ENCODE assay signal across 15 cellular contexts in the genomic region with DNA sequence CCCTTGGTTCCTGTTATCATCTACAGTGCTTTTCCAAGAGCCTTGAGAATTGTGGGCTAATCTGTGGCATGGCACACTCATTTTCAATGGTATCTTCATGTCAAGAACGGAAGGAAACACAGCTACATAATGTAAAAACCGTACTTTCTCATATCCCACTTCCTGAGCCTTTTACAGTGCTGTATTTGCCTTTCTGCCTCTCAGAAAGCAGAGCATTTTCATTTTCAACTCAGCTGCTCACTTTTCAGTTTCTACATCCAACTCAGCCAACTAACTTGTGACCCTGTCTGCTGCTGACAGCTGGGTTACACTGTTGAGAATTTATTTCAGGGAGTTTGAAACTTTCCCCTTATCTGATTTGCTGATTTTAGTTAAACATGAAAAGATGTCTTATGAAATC.
A peak's percentile ranks its signal among the peaks of the same experiment; 100 is the strongest.
DNase-seq lines count a peak whose midpoint lies in the region; ATAC-seq and TF ChIP-seq lines count a peak whose summit lies in the region.
"Had no signal": no experiment of that assay in that cellular context is flagged by ENCODE, and none has a peak within 500 bp of the region (broad histone marks: within the 10 kb centered on the region; RNA-seq: fewer than 3 reads in every experiment).

No MANE protein-coding gene starts in this region.

- no peak overlapping the region for H3K4me2 ChIP-seq in PC-9

- H3K4me3 ChIP-seq in PC-9 = no peak overlapping the region

- H4K20me1 ChIP-seq in PC-9 (ENCODE audit: insufficient read depth) = no peaks in the 10 kb centered on the region

- CTCF ChIA-PET in activated CD4-positive, alpha-beta memory T cell treated with anti-CD3 and anti-CD28 coated beads, Interleukin-2, amount 10 ng/mL, durations not matched to agents 7 days and 5 days (lab: Charles Lee) = no interaction called here
- CTCF ChIA-PET in PC-9 (lab: Charles Lee) = interaction anchor here (0.7 kb wide), 1 partner anchor 1866 kb away, joined by 3 read pairs; no protein-coding TSS in a partner anchor

- H3K4me1 ChIP-seq in PC-9 (replicated peaks; ENCODE audit: insufficient read depth) = no peaks in the 10 kb centered on the region

- no peak overlapping the region for H3K27ac ChIP-seq in PC-9

- no peaks in the 10 kb centered on the region for H3F3A ChIP-seq in PC-9 (ENCODE audit: insufficient read depth, low read depth)

- no peak overlapping the region for H2AFZ ChIP-seq in PC-9

- no TSS peak for BruUV-seq in PC-9 (replicated peaks; lab: Mats Ljungman, UMichigan)

- POLR2A ChIA-PET in activated CD4-positive, alpha-beta memory T cell treated with anti-CD3 and anti-CD28 coated beads, Interleukin-2, amount 10 ng/mL, durations not matched to agents 7 days and 5 days (lab: Charles Lee) = no interaction called here
- POLR2A ChIA-PET in PC-9 (lab: Charles Lee; ENCODE audit: unreplicated experiment) = interaction anchor here (0.7 kb wide), 1 partner anchor 735 kb away, joined by 3 read pairs; no protein-coding TSS in a partner anchor

- H3K36me3 Mint-ChIP-seq in activated CD4-positive, alpha-beta memory T cell treated with anti-CD3 and anti-CD28 coated beads, Interleukin-2, amount 10 ng/mL, durations not matched to agents 7 days and 5 days (ENCODE audit: low read depth) = no peaks in the 10 kb centered on the region
- H3K36me3 Mint-ChIP-seq: stimulated activated memory B cell treated with anti-CD40 and anti-IgM and Interleukin-4, amounts not matched to agents 10 μg/mL and 1 μg/mL and 100 μg/mL, for 72 hours had no signal

- intact Hi-C loops in PC-9 (cut with micrococcal nuclease; ENCODE audit: unreplicated experiment) = no loop called here

- no peak overlapping the region for H3K4me3 Mint-ChIP-seq in activated CD4-positive, alpha-beta memory T cell treated with anti-CD3 and anti-CD28 coated beads, Interleukin-2, amount 10 ng/mL, durations not matched to agents 7 days and 5 days
- H3K4me3 Mint-ChIP-seq: activated T-cell treated with anti-CD3 and anti-CD28 coated beads, Interleukin-2, amount 50 U/mL, for 24 hours; stimulated activated memory B cell treated with anti-CD40 and anti-IgM and Interleukin-4, amounts not matched to agents 10 μg/mL and 1 μg/mL and 100 μg/mL, for 72 hours had no signal

- no peaks in the 10 kb centered on the region for H3K36me3 ChIP-seq in PC-9 (ENCODE audit: low read depth)

- H3K27me3 ChIP-seq in PC-9 (ENCODE audit: insufficient read depth, low read depth) = no peaks in the 10 kb centered on the region

- H3K27ac Mint-ChIP-seq in activated CD4-positive, alpha-beta memory T cell treated with anti-CD3 and anti-CD28 coated beads, Interleukin-2, amount 10 ng/mL, durations not matched to agents 7 days and 5 days = no peak overlapping the region
- H3K27ac Mint-ChIP-seq: activated T-cell treated with anti-CD3 and anti-CD28 coated beads, Interleukin-2, amount 50 U/mL, for 24 hours; stimulated activated memory B cell treated with anti-CD40 and anti-IgM and Interleukin-4, amounts not matched to agents 10 μg/mL and 1 μg/mL and 100 μg/mL, for 72 hours had no signal

- no peaks in the 10 kb centered on the region for H3K27me3 Mint-ChIP-seq in activated CD4-positive, alpha-beta memory T cell treated with anti-CD3 and anti-CD28 coated beads, Interleukin-2, amount 10 ng/mL, durations not matched to agents 7 days and 5 days
- H3K27me3 Mint-ChIP-seq: activated T-cell treated with anti-CD3 and anti-CD28 coated beads, Interleukin-2, amount 50 U/mL, for 24 hours; stimulated activated memory B cell treated with anti-CD40 and anti-IgM and Interleukin-4, amounts not matched to agents 10 μg/mL and 1 μg/mL and 100 μg/mL, for 72 hours had no signal

- peak; percentile 86 for ATAC-seq in GM18858 (IDR thresholded peaks at IDR 0.05; ENCODE audit: unreplicated experiment)
- ATAC-seq in GM21529 (IDR thresholded peaks at IDR 0.05; ENCODE audit: unreplicated experiment) = peak; percentile 94
- peak; percentile 73 for ATAC-seq in HG03039 (IDR thresholded peaks at IDR 0.05; ENCODE audit: unreplicated experiment)
- peak; percentile 92 for ATAC-seq in HG03575 (IDR thresholded peaks at IDR 0.05; ENCODE audit: extremely low read depth, insufficient number of reproducible peaks, low FRiP score, unreplicated experiment)
- ATAC-seq in omental fat pad (ENCODE audit: low FRiP score) = no peak
- ATAC-seq: stimulated activated memory B cell treated with anti-CD40 and anti-IgM and Interleukin-4, amounts not matched to agents 10 μg/mL and 1 μg/mL and 100 μg/mL, for 72 hours had no signal

- no peak for DNase-seq in activated CD4-positive, alpha-beta memory T cell treated with anti-CD3 and anti-CD28 coated beads, Interleukin-2, amount 10 ng/mL, durations not matched to agents 7 days and 5 days
- DNase-seq in NCI-H2107 treated with DMSO at 0.1 percent for 48 hours (lab: John Stamatoyannopoulos, UW; ENCODE audit: unreplicated experiment) (no peak), omental fat pad (ENCODE audit: low spot score) (no peak), PC-9 (no peak)
- DNase-seq: activated CD4-positive, CD25-positive, alpha-beta regulatory T cell; activated T-cell treated with anti-CD3 and anti-CD28 coated beads, Interleukin-2, amount 50 U/mL, for 24 hours; aorta; DMS79 treated with DMSO at 0.1 percent for 48 hours; NCI-H2171; stimulated activated CD4-positive, alpha-beta T cell treated with anti-CD3 and anti-CD28 coated beads, Interleukin-2, amount 100 ng/mL, for 24 hours had no signal

- no peaks in the 10 kb centered on the region for H3K79me2 ChIP-seq in PC-9 (ENCODE audit: low read depth)

- no peaks in the 10 kb centered on the region; the same call in 1 of the 2 replicates for H3K9me3 ChIP-seq in PC-9 (ENCODE audit: insufficient read depth, low read depth)

- TF ChIP-seq CTCF in omental fat pad (IDR thresholded peaks at IDR 0.05) (no peak), PC-9 (conservative IDR thresholded peaks at IDR 0.05) (no peak)

- peaks cover 3% of the 10 kb centered on the region; the same call in 1 of the 2 replicates for H3K9me2 ChIP-seq in PC-9 (ENCODE audit: insufficient read depth)

- H3K9me3 Mint-ChIP-seq in activated CD4-positive, alpha-beta memory T cell treated with anti-CD3 and anti-CD28 coated beads, Interleukin-2, amount 10 ng/mL, durations not matched to agents 7 days and 5 days = peaks cover 2% of the 10 kb centered on the region
- H3K9me3 Mint-ChIP-seq: stimulated activated memory B cell treated with anti-CD40 and anti-IgM and Interleukin-4, amounts not matched to agents 10 μg/mL and 1 μg/mL and 100 μg/mL, for 72 hours had no signal

- H3K4me1 Mint-ChIP-seq in activated CD4-positive, alpha-beta memory T cell treated with anti-CD3 and anti-CD28 coated beads, Interleukin-2, amount 10 ng/mL, durations not matched to agents 7 days and 5 days = no peaks in the 10 kb centered on the region
- H3K4me1 Mint-ChIP-seq: stimulated activated memory B cell treated with anti-CD40 and anti-IgM and Interleukin-4, amounts not matched to agents 10 μg/mL and 1 μg/mL and 100 μg/mL, for 72 hours had no signal
